In genomic region chr11:59815754-59816153, GRCh38 we compare ENCODE assay signal across 29 cellular contexts. TPM values are rescaled to one million over a fixed set of nuclear protein-coding genes. Genes with fewer than 3 reads are reported as not detected.
"Had no signal": no experiment of that assay in that cellular context is flagged by ENCODE, and none has a peak within 500 bp of the region (broad histone marks: within the 10 kb centered on the region; RNA-seq: fewer than 3 reads in every experiment).

No MANE protein-coding gene starts in this region.

- H3K9me3 ChIP-seq: adrenal gland, ascending aorta, esophagus muscularis mucosa, left ventricle myocardium inferior, sigmoid colon, transverse colon, uterus had no signal

- H3K4me1 ChIP-seq: adrenal gland, uterus had no signal

- H3K36me3 ChIP-seq: adrenal gland, ascending aorta, brain microvascular endothelial cell, esophagus muscularis mucosa, left ventricle myocardium inferior, sigmoid colon, transverse colon, uterus had no signal

- H3K27ac Mint-ChIP-seq: activated naive CD8-positive, alpha-beta T cell; activated T-cell treated with anti-CD3 and anti-CD28 coated beads, Interleukin-2, amount 50 U/mL, for 24 hours; activated T-helper 2 cell treated with anti-CD3 and anti-CD28 coated beads, Interferon-gamma antibody, Interleukin-2, Interleukin-4, amounts not matched to agents 10 μg/mL and 5 μg/mL and 100 μg/mL, durations not matched to agents 14 hours and 24 hours and 36 hours; effector memory CD8-positive, alpha-beta T cell; mesothelial cell of epicardium; naive thymus-derived CD8-positive, alpha-beta T cell; stimulated activated naive B cell treated with anti-CD40 and anti-IgM and Interleukin-4, amounts not matched to agents 10 μg/mL and 1 μg/mL and 100 μg/mL, for 72 hours had no signal

- ATAC-seq: effector memory CD8-positive, alpha-beta T cell; naive thymus-derived CD8-positive, alpha-beta T cell; stimulated activated naive B cell treated with anti-CD40 and anti-IgM and Interleukin-4, amounts not matched to agents 10 μg/mL and 1 μg/mL and 100 μg/mL, for 72 hours had no signal

- H3K27me3 Mint-ChIP-seq: activated naive CD8-positive, alpha-beta T cell; activated T-cell treated with anti-CD3 and anti-CD28 coated beads, Interleukin-2, amount 50 U/mL, for 24 hours; stimulated activated naive B cell treated with anti-CD40 and anti-IgM and Interleukin-4, amounts not matched to agents 10 μg/mL and 1 μg/mL and 100 μg/mL, for 72 hours had no signal

- H3K36me3 Mint-ChIP-seq: mesothelial cell of epicardium had no signal

- H3K4me3 Mint-ChIP-seq: activated naive CD8-positive, alpha-beta T cell; activated T-cell treated with anti-CD3 and anti-CD28 coated beads, Interleukin-2, amount 50 U/mL, for 24 hours; effector memory CD8-positive, alpha-beta T cell; mesothelial cell of epicardium; naive thymus-derived CD8-positive, alpha-beta T cell; stimulated activated naive B cell treated with anti-CD40 and anti-IgM and Interleukin-4, amounts not matched to agents 10 μg/mL and 1 μg/mL and 100 μg/mL, for 72 hours had no signal

- H3K27ac ChIP-seq: adrenal gland, ascending aorta, brain microvascular endothelial cell, dorsolateral prefrontal cortex, esophagus muscularis mucosa, left ventricle myocardium inferior, sigmoid colon, transverse colon, uterus had no signal

- DNase-seq: activated naive CD4-positive, alpha-beta T cell; activated T-cell treated with anti-CD3 and anti-CD28 coated beads, Interleukin-2, amount 50 U/mL, for 24 hours; adrenal gland; brain microvascular endothelial cell; caudate nucleus; dorsolateral prefrontal cortex; effector memory CD8-positive, alpha-beta T cell; hypothalamus; kidney glomerular epithelial cell; left ventricle myocardium inferior; naive thymus-derived CD8-positive, alpha-beta T cell; retina; sigmoid colon; stimulated activated CD4-positive, alpha-beta T cell treated with anti-CD3 and anti-CD28 coated beads, Interleukin-2, amount 100 ng/mL, for 48 hours; stimulated activated CD8-positive, alpha-beta memory T cell treated with anti-CD3 and anti-CD28 coated beads, Interleukin-4, amount 100 ng/mL, for 48 hours; stimulated activated naive B cell treated with anti-CD40 and anti-IgM and Interleukin-4, amounts not matched to agents 10 μg/mL and 1 μg/mL and 100 μg/mL, for 72 hours; T-helper 9 cell; transverse colon; uterus had no signal

- H3K9me3 Mint-ChIP-seq: activated T-cell treated with anti-CD3 and anti-CD28 coated beads, Interleukin-2, amount 50 U/mL, for 24 hours; activated T-helper 2 cell treated with anti-CD3 and anti-CD28 coated beads, Interferon-gamma antibody, Interleukin-2, Interleukin-4, amounts not matched to agents 10 μg/mL and 5 μg/mL and 100 μg/mL, durations not matched to agents 14 hours and 24 hours and 36 hours; effector memory CD8-positive, alpha-beta T cell; stimulated activated naive B cell treated with anti-CD40 and anti-IgM and Interleukin-4, amounts not matched to agents 10 μg/mL and 1 μg/mL and 100 μg/mL, for 72 hours had no signal

- H3K4me3 ChIP-seq: adrenal gland, ascending aorta, dorsolateral prefrontal cortex, esophagus muscularis mucosa, left ventricle myocardium inferior, sigmoid colon, transverse colon, uterus had no signal

- H3K27me3 ChIP-seq: adrenal gland, ascending aorta, brain microvascular endothelial cell, esophagus muscularis mucosa, sigmoid colon, transverse colon, uterus had no signal

RNA-seq across cellular contexts. Expression of gene CBLIF, which starts 29.5 kb away (rescaled TPM):
- total RNA-seq: activated T-helper 2 cell treated with anti-CD3 and anti-CD28 coated beads, Interferon-gamma antibody, Interleukin-2, Interleukin-4, amounts not matched to agents 10 μg/mL and 5 μg/mL and 100 μg/mL, durations not matched to agents 14 hours and 24 hours and 36 hours; adrenal gland; dorsolateral prefrontal cortex; esophagus muscularis mucosa; frontal cortex; left ventricle myocardium inferior; lung microvascular endothelial cell; mesothelial cell of epicardium; naive thymus-derived CD8-positive, alpha-beta T cell; osteoblast; posterior vena cava; sigmoid colon; temporal lobe; transverse colon; uterus had no signal
- polyA plus RNA-seq: adrenal gland; naive thymus-derived CD8-positive, alpha-beta T cell had no signal

RNA-seq across cellular contexts. Expression of gene TCN1, which starts 50.5 kb away (rescaled TPM):
- total RNA-seq: ascending aorta; frontal cortex; left ventricle myocardium inferior; lung microvascular endothelial cell; mesothelial cell of epicardium; naive thymus-derived CD8-positive, alpha-beta T cell; osteoblast; posterior vena cava; sigmoid colon; temporal lobe; transverse colon; uterus had no signal
- polyA plus RNA-seq: adrenal gland; naive thymus-derived CD8-positive, alpha-beta T cell had no signal
